8 cellular contexts compared by ENCODE assay signal in genomic region chr1:116990612-116991151, GRCh38. TPM values are rescaled to one million over a fixed set of nuclear protein-coding genes. Genes with fewer than 3 reads are reported as not detected.
DNase-seq lines count a peak whose midpoint lies in the region; ATAC-seq, FAIRE-seq and TF ChIP-seq lines count a peak whose summit lies in the region.

No MANE protein-coding gene starts in this region.

- H3K4me3 ChIP-seq in right lobe of liver, result no peak overlapping the region
- H3K4me3 ChIP-seq in HepG2 (replicated peaks in 1 of 3; ENCODE audit: insufficient read depth in 1 of 3, low read depth in 2 of 3, low read length in 3 of 3), result no peak overlapping the region
- H3K4me3 ChIP-seq in lung, result no peak overlapping the region
- H3K4me3 ChIP-seq in aorta (ENCODE audit: low read length in 2 of 2), result no peak overlapping the region

- H3K27me3 Mint-ChIP-seq in chondrocyte (ENCODE audit: low read depth), result no peaks in the 10 kb centered on the region

- in situ Hi-C loops in HepG2 (cut with HindIII; ENCODE audit: extremely low pct_ligation_motif_present, low pct_unique_long_range_greater_than_20kb), result no loop called here

- no peak overlapping the region for H3K4me3 Mint-ChIP-seq in chondrocyte (ENCODE audit: unreplicated experiment)

- peaks cover 30% of the 10 kb centered on the region for H3K4me1 Mint-ChIP-seq in chondrocyte (ENCODE audit: low read depth)

- TF ChIP-seq POLR2A in right lobe of liver (IDR thresholded peaks at IDR 0.05) (no peak), HepG2 (IDR thresholded peaks at IDR 0.05; ENCODE audit: insufficient read depth in 1 of 2, low read depth in 2 of 2, low read length in 2 of 2) (no peak), GM12892 (IDR thresholded peaks at IDR 0.05; ENCODE audit: low read depth, low read length) (no peak)

- H3K36me3 ChIP-seq in right lobe of liver, result no peaks in the 10 kb centered on the region
- H3K36me3 ChIP-seq in HepG2 (replicated peaks in 1 of 2; ENCODE audit: control insufficient read depth in 1 of 2, insufficient read depth in 2 of 2, low read length in 2 of 2), result no peaks in the 10 kb centered on the region
- no peaks in the 10 kb centered on the region for H3K36me3 ChIP-seq in lung (ENCODE audit: control insufficient read depth in 2 of 2, insufficient read depth in 2 of 2, low read length in 2 of 2)
- H3K36me3 ChIP-seq in aorta (ENCODE audit: control insufficient read depth in 1 of 2, insufficient read depth in 2 of 2, low read length in 1 of 2), result no peaks in the 10 kb centered on the region

- DNase-seq in right lobe of liver (no peak), HepG2 (ENCODE audit: low spot score) (no peak), chondrocyte (ENCODE audit: low spot score) (no peak), lung (ENCODE audit: low spot score) (peak; percentile 45), aorta (peak; percentile 90 to 91), SW480 (ENCODE audit: low spot score) (no peak), GM12892 (ENCODE audit: insufficient read length) (no peak)
- DNase-seq in stimulated activated CD4-positive, alpha-beta T cell treated with anti-CD3 and anti-CD28 coated beads, Interleukin-4, amount 100 ng/mL, for 4 hours, result no peak

- CTCF ChIA-PET in HepG2 (lab: Yijun Ruan, JAX; ENCODE audit: low intra/inter-chr PET ratio, low total read pairs), result no interaction called here

- peak overlapping the region in 1 of 3 donors; percentile 15 for H3K27ac ChIP-seq in right lobe of liver
- H3K27ac ChIP-seq in HepG2 (ENCODE audit: extremely low read length, insufficient read depth, low read length), result no peak overlapping the region
- H3K27ac ChIP-seq in lung (ENCODE audit: low read depth in 1 of 2, low read length in 1 of 2), result peak overlapping the region in 1 of 2 donors; percentile 63
- H3K27ac ChIP-seq in aorta (ENCODE audit: low read depth in 1 of 2, low read length in 2 of 2), result peak overlapping the region in 1 of 2 donors; percentile 46

- H3K9me3 Mint-ChIP-seq in chondrocyte (ENCODE audit: low read depth), result no peaks in the 10 kb centered on the region

- intact Hi-C loops in right lobe of liver (cut with DNase I) (no loop called here), HepG2 (cut with micrococcal nuclease; ENCODE audit: unreplicated experiment) (no loop called here), aorta (cut with DNase I) (loop anchor here in 1 of 2 donors (5.0 kb wide), 1 partner anchor 78 kb away; no protein-coding TSS in a partner anchor)

- WGBS in right lobe of liver (ENCODE audit: insufficient coverage, low coverage, low lambda C conversion rate, missing lambda C conversion rate), result 56% methylated on average over 6 of the region's 12 CpGs
- 73% methylated on average over 11 of the region's 12 CpGs for WGBS in HepG2 (ENCODE audit: low lambda C conversion rate)
- WGBS in lung, 2 donors, result 54 to 62% methylated on average over 12 of the region's 12 CpGs
- 23 to 27% methylated on average over 12 of the region's 12 CpGs for WGBS in aorta, 2 donors

- no TSS peak for BruUV-seq in HepG2 (replicated peaks; lab: Mats Ljungman, UMichigan)

- H3K9me3 ChIP-seq in right lobe of liver (no peaks in the 10 kb centered on the region), HepG2 (ENCODE audit: low read length) (no peaks in the 10 kb centered on the region), lung (ENCODE audit: control insufficient read depth in 2 of 2, insufficient read depth in 1 of 2, low read length in 1 of 2) (no peaks in the 10 kb centered on the region), aorta (ENCODE audit: control insufficient read depth, low read length) (no peaks in the 10 kb centered on the region)

- TF ChIP-seq CTCF in right lobe of liver (IDR thresholded peaks at IDR 0.05) (no peak), HepG2 (CRISPR knock-in tag; IDR thresholded peaks at IDR 0.05) (no peak), chondrocyte (IDR thresholded peaks at IDR 0.05) (no peak), lung (IDR thresholded peaks at IDR 0.05; ENCODE audit: control extremely low read depth, extremely low read depth) (no peak)

- H3K27ac Mint-ChIP-seq in chondrocyte (ENCODE audit: unreplicated experiment), result peak overlapping the region; percentile 86

- POLR2A ChIA-PET in HepG2 (lab: Yijun Ruan, JAX), result no interaction called here

- H3K9ac ChIP-seq in HepG2 (ENCODE audit: insufficient read depth, low read depth, low read length), result no peak overlapping the region

- H3K36me3 Mint-ChIP-seq in chondrocyte (ENCODE audit: low read depth), result peaks cover 13% of the 10 kb centered on the region

- H4K20me1 ChIP-seq in HepG2 (ENCODE audit: insufficient read depth, low read length), result no peaks in the 10 kb centered on the region

- no peak overlapping the region for H3K4me2 ChIP-seq in HepG2 (ENCODE audit: low read depth, low read length)

- H3K27me3 ChIP-seq in right lobe of liver (no peaks in the 10 kb centered on the region), HepG2 (ENCODE audit: control insufficient read depth in 1 of 2, insufficient read depth in 2 of 2, low read length in 2 of 2) (no peaks in the 10 kb centered on the region), lung (ENCODE audit: control insufficient read depth, insufficient read depth) (no peaks in the 10 kb centered on the region), aorta (ENCODE audit: control insufficient read depth in 1 of 2, insufficient read depth in 2 of 2, low read length in 1 of 2) (no peaks in the 10 kb centered on the region)

- no peaks in the 10 kb centered on the region for H3K79me2 ChIP-seq in HepG2 (ENCODE audit: insufficient read depth, low read length)

- FAIRE-seq in HepG2 (lab: Jason Lieb, UNC) (no peak), GM12892 (lab: Jason Lieb, UNC) (no peak)

- no peak for TF ChIP-seq EP300 in HepG2 (IDR thresholded peaks at IDR 0.05; ENCODE audit: low read depth in 2 of 2, low read length in 2 of 2)
- no peak for TF ChIP-seq EP300 in HepG2 (CRISPR knock-in tag; IDR thresholded peaks at IDR 0.05; ENCODE audit: borderline replicate concordance)

- peak; percentile 45 to 76 (median 58) for ATAC-seq in right lobe of liver
- ATAC-seq in HepG2, result no peak
- ATAC-seq in lung (ENCODE audit: insufficient read depth, low FRiP score), result peak; percentile 34
- ATAC-seq in aorta (ENCODE audit: low FRiP score), result peak; percentile 92

- H2AFZ ChIP-seq in HepG2 (ENCODE audit: low read length), result no peak overlapping the region

- no peak for TF ChIP-seq RAD21 in HepG2 (CRISPR knock-in tag; IDR thresholded peaks at IDR 0.05)

- H3K4me1 ChIP-seq in right lobe of liver (no peaks in the 10 kb centered on the region), HepG2 (ENCODE audit: insufficient read depth, low read length) (peaks cover 6% of the 10 kb centered on the region; the same call in 1 of the 2 replicates), lung (ENCODE audit: control insufficient read depth in 2 of 2, insufficient read depth in 2 of 2, low read length in 2 of 2) (no peaks in the 10 kb centered on the region), aorta (ENCODE audit: control insufficient read depth in 1 of 2, insufficient read depth in 2 of 2, low read length in 2 of 2) (peaks cover 0 to 5% of the 10 kb centered on the region in 2 donors)

TF ChIP-seq in HepG2, 621 proteins besides CTCF, POLR2A, EP300 and RAD21 (continues in another document):
- TF ChIP-seq ZBTB49 (CRISPR knock-in tag; IDR thresholded peaks at IDR 0.05; ENCODE audit: borderline replicate concordance), result no peak

RNA-seq across cellular contexts. Expression of gene CD101, which starts 10.9 kb away (rescaled TPM):
- total RNA-seq in right lobe of liver (1 to 10 TPM in 1 of 6 experiments, under 1 TPM in 5; 0.12 to 1.9 (median 0.49) TPM), HepG2 (2016; rRNA removed; fragmentation: Illumina TruSeq; extraction: Trizol) (0.09 TPM in 1 of 2 replicates, not detected in the other), chondrocyte (0.79 to 1.4 TPM (median 1.0 TPM) in 3 replicates), lung (1 to 10 TPM; 2.2 to 6.7 TPM), aorta (1 to 10 TPM; 1.2 to 2.4 TPM)
- total RNA-seq in HepG2 (2016; cell fraction: cytosol; rRNA removed; fragmentation: Illumina TruSeq; extraction: Trizol; ENCODE audit: low read depth), result not detected in 2 replicates
- total RNA-seq in HepG2 (2016; cell fraction: insoluble cytoplasmic fraction; rRNA removed; fragmentation: Illumina TruSeq; extraction: Trizol), result not detected in 2 replicates
- not detected in 2 replicates for total RNA-seq in HepG2 (2016; cell fraction: membrane; rRNA removed; fragmentation: Illumina TruSeq; extraction: Trizol)
- total RNA-seq in HepG2 (2016; cell fraction: nucleus; rRNA removed; fragmentation: Illumina TruSeq; extraction: Trizol), result 0.19 TPM in 1 of 2 replicates, not detected in the other
- polyA plus RNA-seq in HepG2 (2011; rRNA removed) (0.05 TPM in 1 of 2 replicates, not detected in the other), lung (10 to 100 TPM in 1 of 2 donors, 1 to 10 TPM in 1; 2.0 to 17.8 TPM), aorta (1 to 10 TPM in 1 of 2 donors, not detected in 1; 2.4 TPM)
- polyA plus RNA-seq in HepG2 (2011; cell fraction: cytosol; rRNA removed), result not detected in 2 replicates
- 0.03 TPM in 1 of 2 replicates, not detected in the other for polyA plus RNA-seq in HepG2 (2011; cell fraction: nucleus; rRNA removed)
- not detected in 2 replicates for polyA plus RNA-seq in HepG2 (2012)
- not detected in 2 replicates for polyA plus RNA-seq in HepG2 (2016; cell fraction: cytosol; fragmentation: Illumina TruSeq; extraction: Trizol; ENCODE audit: low read depth)
- not detected in 2 replicates for polyA plus RNA-seq in HepG2 (2016; cell fraction: insoluble cytoplasmic fraction; fragmentation: Illumina TruSeq; extraction: Trizol; ENCODE audit: low read depth)
- polyA plus RNA-seq in HepG2 (2016; cell fraction: membrane; fragmentation: Illumina TruSeq; extraction: Trizol; ENCODE audit: low read depth), result 0.06 TPM in 1 of 2 replicates, not detected in the other
- 0.28 and 0.67 TPM in 2 replicates for polyA plus RNA-seq in HepG2 (2016; cell fraction: nucleus; fragmentation: Illumina TruSeq; extraction: Trizol; ENCODE audit: insufficient read depth, low read depth)
- 2.0 TPM in 1 of 2 replicates, not detected in the other for polyA minus RNA-seq in HepG2 (2011; rRNA and poly(A)+ RNA removed; ENCODE audit: low replicate concordance)
- not detected in 2 replicates for polyA minus RNA-seq in HepG2 (2011; cell fraction: cytosol; rRNA and poly(A)+ RNA removed)
- polyA minus RNA-seq in HepG2 (2011; cell fraction: nucleus; rRNA and poly(A)+ RNA removed), result 0.25 TPM in 1 of 2 replicates, not detected in the other
- 0.36 TPM for polyA plus RNA-seq in GM12892 (2012; ENCODE audit: missing spikeins)

Comparison
In these comparisons a context has a peak if more than half of its experiments do, and no peak if none do; other contexts are left out.
1. DNase-seq: peak in lung (single experiment) and aorta (2 of 2); none in right lobe of liver (0 of 3), HepG2 (single experiment), chondrocyte (single experiment), SW480 (single experiment), stimulated activated CD4-positive, alpha-beta T cell treated with anti-CD3 and anti-CD28 coated beads, Interleukin-4, amount 100 ng/mL, for 4 hours (0 of 2) and GM12892 (single experiment).